Comparison of ENCODE assay signal across 7 cellular contexts in the genomic region with DNA sequence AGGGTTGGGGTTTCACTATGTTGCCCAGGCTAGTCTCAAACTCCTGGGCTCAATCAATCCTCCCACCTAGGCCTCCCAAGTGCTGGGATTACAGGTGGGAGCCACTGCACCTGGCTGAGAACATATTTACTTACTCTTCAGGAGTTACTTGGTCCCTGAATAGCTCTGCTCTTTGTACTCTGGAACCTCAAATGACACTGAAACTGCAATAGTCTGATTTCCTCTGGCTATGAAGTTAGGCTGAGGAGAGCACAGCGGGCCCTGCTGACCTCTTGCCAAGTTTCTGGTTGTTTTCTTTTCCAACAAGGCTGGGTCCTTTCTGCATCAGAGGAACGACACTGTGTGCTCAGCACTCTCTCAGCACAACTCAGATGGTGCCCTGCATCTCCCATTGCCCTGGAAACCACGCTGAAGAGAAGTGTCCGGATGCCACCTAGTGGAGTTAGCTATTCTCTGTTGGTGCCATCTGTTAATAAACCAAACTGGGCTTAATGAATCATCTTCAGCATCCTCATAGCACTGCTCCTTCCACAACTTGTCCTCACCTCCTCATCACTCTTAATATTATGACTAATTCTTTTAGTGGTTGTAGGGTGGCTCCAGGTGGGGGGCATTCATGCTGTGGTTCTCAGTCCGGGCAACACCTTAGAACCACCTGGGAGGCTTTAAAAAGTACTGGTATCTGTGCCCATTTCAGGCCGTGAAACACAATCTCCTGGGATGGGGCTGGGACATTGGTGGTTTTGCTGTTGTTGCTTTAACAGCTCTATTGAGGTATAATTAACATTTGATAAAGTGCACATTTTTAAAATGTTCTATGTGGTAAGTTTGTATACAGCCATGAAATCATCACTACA. TPM values are rescaled to one million over a fixed set of nuclear protein-coding genes. Genes with fewer than 3 reads are reported as not detected.
A peak's percentile ranks its signal among the peaks of the same experiment; 100 is the strongest.
DNase-seq lines count a peak whose midpoint lies in the region; TF ChIP-seq lines count a peak whose summit lies in the region.

No MANE protein-coding gene starts in this region.

- no peaks in the 10 kb centered on the region for H3K36me3 ChIP-seq in Loucy (ENCODE audit: insufficient read depth, low read length)
- H3K36me3 ChIP-seq in cardiac muscle cell, result no peaks in the 10 kb centered on the region

- H3K79me2 ChIP-seq in Loucy (ENCODE audit: insufficient read depth, low read length), result no peaks in the 10 kb centered on the region

- no peak overlapping the region for H3K27ac ChIP-seq in cardiac muscle cell

- peak overlapping the region; percentile 48; the same call in 1 of the 2 replicates for H2AFZ ChIP-seq in Loucy (ENCODE audit: low read length)

- H3K9me3 Mint-ChIP-seq in activated naive CD4-positive, alpha-beta T cell treated with anti-CD3 and anti-CD28 coated beads for 36 hours, result no peaks in the 10 kb centered on the region

- H3K4me3 ChIP-seq in Loucy (ENCODE audit: low read length, poor library complexity, severe bottlenecking) (no peak overlapping the region), cardiac muscle cell (no peak overlapping the region)

- H3K4me1 Mint-ChIP-seq in activated naive CD4-positive, alpha-beta T cell treated with anti-CD3 and anti-CD28 coated beads for 36 hours (ENCODE audit: low read depth), result peaks cover 4% of the 10 kb centered on the region

- no peaks in the 10 kb centered on the region for H3K27me3 Mint-ChIP-seq in activated naive CD4-positive, alpha-beta T cell treated with anti-CD3 and anti-CD28 coated beads for 36 hours (ENCODE audit: low read depth)

- H3K9me3 ChIP-seq in Loucy (ENCODE audit: insufficient read depth, low read depth, low read length) (no peaks in the 10 kb centered on the region), cardiac muscle cell (ENCODE audit: low read depth) (no peaks in the 10 kb centered on the region)

- H3K4me2 ChIP-seq in Loucy (ENCODE audit: low read depth, low read length, poor library complexity, severe bottlenecking), result no peak overlapping the region

- no peak overlapping the region for H3K27ac Mint-ChIP-seq in activated naive CD4-positive, alpha-beta T cell treated with anti-CD3 and anti-CD28 coated beads for 36 hours

- H3K27me3 ChIP-seq in Loucy (ENCODE audit: insufficient read depth, low read length, poor library complexity, severe bottlenecking) (no peaks in the 10 kb centered on the region), cardiac muscle cell (no peaks in the 10 kb centered on the region)

- no peaks in the 10 kb centered on the region for H3F3A ChIP-seq in Loucy (ENCODE audit: low read depth)

- TF ChIP-seq CTCF in GM12873 (IDR thresholded peaks at IDR 0.05; ENCODE audit: insufficient read depth, low read depth, low read length, missing control alignments) (peak; percentile 78), Loucy (conservative IDR thresholded peaks at IDR 0.05; ENCODE audit: low read length) (peak; percentile 86), cardiac muscle cell (IDR thresholded peaks at IDR 0.05; ENCODE audit: low read depth, low read length) (peak; percentile 72)

- intact Hi-C loops in activated naive CD4-positive, alpha-beta T cell treated with anti-CD3 and anti-CD28 coated beads for 36 hours (cut with micrococcal nuclease), result loop anchor here (1.0 to 5.0 kb wide), 7 partner anchors 57 to 707 kb away; a partner anchor contains a TSS

- CTCF ChIA-PET in activated naive CD4-positive, alpha-beta T cell treated with anti-CD3 and anti-CD28 coated beads for 36 hours (lab: Charles Lee), result interaction anchor here (0.6 to 1.8 kb wide), 9 partner anchors 14 to 706 kb away, joined by 3 to 6 read pairs (median 4); no protein-coding TSS in a partner anchor

- no peak overlapping the region for H3K4me3 Mint-ChIP-seq in activated naive CD4-positive, alpha-beta T cell treated with anti-CD3 and anti-CD28 coated beads for 36 hours

- H3K9ac ChIP-seq in Loucy (ENCODE audit: low read depth, low read length, poor library complexity, severe bottlenecking), result no peak overlapping the region

- no peaks in the 10 kb centered on the region for H3K36me3 Mint-ChIP-seq in activated naive CD4-positive, alpha-beta T cell treated with anti-CD3 and anti-CD28 coated beads for 36 hours (ENCODE audit: low read depth)

- no peaks in the 10 kb centered on the region for H3K9me2 ChIP-seq in Loucy (replicated peaks; ENCODE audit: low read depth, low read length)

- DNase-seq in HCEC 1CT (peak; percentile 75), SHP77 treated with DMSO at 0.1 percent for 48 hours (lab: John Stamatoyannopoulos, UW) (peak; percentile 22), cardiac muscle cell (ENCODE audit: low read depth in 1 of 2, low spot score in 1 of 2) (peak; percentile 69 to 85), pulmonary artery endothelial cell (ENCODE audit: low read depth, low spot score) (peak; percentile 35)
- peak; percentile 82 for DNase-seq in activated naive CD4-positive, alpha-beta T cell treated with anti-CD3 and anti-CD28 coated beads for 36 hours

- no peaks in the 10 kb centered on the region for H4K20me1 ChIP-seq in Loucy (ENCODE audit: insufficient read depth, low read length, poor library complexity, severe bottlenecking)

- H3K4me1 ChIP-seq in Loucy (ENCODE audit: insufficient read depth, low read length, poor library complexity, severe bottlenecking) (no peaks in the 10 kb centered on the region), cardiac muscle cell (ENCODE audit: low read depth) (peaks cover 11% of the 10 kb centered on the region)

RNA-seq across cellular contexts. Expression of a gene that starts 8.2 kb away (rescaled TPM):
- not detected for total RNA-seq in activated naive CD4-positive, alpha-beta T cell treated with anti-CD3 and anti-CD28 coated beads for 36 hours
- total RNA-seq in cardiac muscle cell (not detected in 2 replicates), pulmonary artery endothelial cell (not detected in 2 replicates)
- polyA plus RNA-seq in cardiac muscle cell, result 0.57 and 1.5 TPM in 2 replicates

RNA-seq across cellular contexts. Expression of a gene that starts 57.4 kb away (rescaled TPM):
- total RNA-seq in activated naive CD4-positive, alpha-beta T cell treated with anti-CD3 and anti-CD28 coated beads for 36 hours, result 10 to 100 TPM; 22.1 to 25.2 TPM
- total RNA-seq in cardiac muscle cell (9.9 and 16.5 TPM in 2 replicates), pulmonary artery endothelial cell (14.6 and 14.7 TPM in 2 replicates)
- polyA plus RNA-seq in cardiac muscle cell, result 14.1 and 21.8 TPM in 2 replicates

Comparison
In these comparisons a context has a peak if more than half of its experiments do, and no peak if none do; other contexts are left out.
1. DNase-seq: peak in every context shown above with its lines; median percentile 82 in activated naive CD4-positive, alpha-beta T cell treated with anti-CD3 and anti-CD28 coated beads for 36 hours; 77 in cardiac muscle cell; 75 in HCEC 1CT; 35 in pulmonary artery endothelial cell; 22 in SHP77 treated with DMSO at 0.1 percent for 48 hours.